ENCODE assay signal across 17 cellular contexts in the genomic region with DNA sequence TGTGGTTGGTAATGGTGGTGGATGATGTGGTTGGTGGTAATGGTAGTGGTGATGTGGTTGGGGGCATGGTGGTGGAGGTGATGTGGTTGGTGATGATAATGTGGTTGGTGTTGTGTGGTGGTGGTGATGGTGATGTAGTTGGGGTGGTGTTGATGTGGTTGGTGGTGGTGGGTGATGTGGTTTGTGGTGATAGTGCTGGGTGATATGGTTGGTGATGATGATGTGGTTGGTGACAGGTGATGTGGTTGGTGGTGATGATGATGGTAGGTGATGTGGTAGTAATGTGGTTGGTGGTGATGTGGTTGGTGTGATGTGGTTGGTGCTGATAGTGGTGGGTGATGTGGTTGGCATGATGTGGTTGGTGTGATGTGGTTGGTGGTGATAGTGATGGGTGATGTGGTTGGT.
"Had no signal": no experiment of that assay in that cellular context is flagged by ENCODE, and none has a peak within 500 bp of the region (broad histone marks: within the 10 kb centered on the region; RNA-seq: fewer than 3 reads in every experiment).

No MANE protein-coding gene starts in this region.

- H3K4me3 Mint-ChIP-seq: activated CD4-positive, alpha-beta T cell treated with anti-CD3 and anti-CD28 coated beads for 36 hours; activated T-cell treated with anti-CD3 and anti-CD28 coated beads, Interleukin-2, amount 50 U/mL, for 4 hours; nephron progenitor cell; stimulated activated naive CD8-positive, alpha-beta T cell treated with anti-CD3 and anti-CD28 coated beads, Interleukin-15, amount 100 ng/mL, for 72 hours had no signal

- H3K4me1 Mint-ChIP-seq: stimulated activated naive CD8-positive, alpha-beta T cell treated with anti-CD3 and anti-CD28 coated beads, Interleukin-15, amount 100 ng/mL, for 72 hours had no signal

- H3K27ac Mint-ChIP-seq: activated CD4-positive, alpha-beta T cell treated with anti-CD3 and anti-CD28 coated beads for 36 hours; nephron progenitor cell; progenitor cell of endocrine pancreas; stimulated activated naive CD8-positive, alpha-beta T cell treated with anti-CD3 and anti-CD28 coated beads, Interleukin-15, amount 100 ng/mL, for 72 hours had no signal

- DNase-seq: activated CD4-positive, alpha-beta T cell treated with anti-CD3 and anti-CD28 coated beads for 36 hours; activated CD4-positive, alpha-beta T cell treated with anti-CD3 and anti-CD28 coated beads, Interleukin-2, amount 50 U/mL, for 48 hours; activated effector memory CD4-positive, alpha-beta T cell treated with Interleukin-2 at 50 U/mL for 16 hours; activated naive CD4-positive, alpha-beta T cell treated with anti-CD3 and anti-CD28 coated beads, Interleukin-2, amount 50 U/mL, for 16 hours; activated T-cell treated with anti-CD3 and anti-CD28 coated beads, Interleukin-2, amount 50 U/mL, for 4 hours; aorta; foreskin melanocyte; hypothalamus; islet precursor cell; lower lobe of right lung; midbrain; nephron progenitor cell; occipital lobe; SW 1271; testis had no signal

- H3K9me3 Mint-ChIP-seq: activated T-cell treated with anti-CD3 and anti-CD28 coated beads, Interleukin-2, amount 50 U/mL, for 4 hours; nephron progenitor cell; stimulated activated naive CD8-positive, alpha-beta T cell treated with anti-CD3 and anti-CD28 coated beads, Interleukin-15, amount 100 ng/mL, for 72 hours had no signal

- ATAC-seq: activated CD4-positive, alpha-beta T cell treated with anti-CD3 and anti-CD28 coated beads for 36 hours; activated T-cell treated with anti-CD3 and anti-CD28 coated beads, Interleukin-2, amount 50 U/mL, for 4 hours; lower lobe of right lung; stimulated activated naive CD8-positive, alpha-beta T cell treated with anti-CD3 and anti-CD28 coated beads, Interleukin-15, amount 100 ng/mL, for 72 hours had no signal

- H3K27me3 Mint-ChIP-seq: progenitor cell of endocrine pancreas had no signal
